1 cellular context compared by ENCODE assay signal in the genomic region with DNA sequence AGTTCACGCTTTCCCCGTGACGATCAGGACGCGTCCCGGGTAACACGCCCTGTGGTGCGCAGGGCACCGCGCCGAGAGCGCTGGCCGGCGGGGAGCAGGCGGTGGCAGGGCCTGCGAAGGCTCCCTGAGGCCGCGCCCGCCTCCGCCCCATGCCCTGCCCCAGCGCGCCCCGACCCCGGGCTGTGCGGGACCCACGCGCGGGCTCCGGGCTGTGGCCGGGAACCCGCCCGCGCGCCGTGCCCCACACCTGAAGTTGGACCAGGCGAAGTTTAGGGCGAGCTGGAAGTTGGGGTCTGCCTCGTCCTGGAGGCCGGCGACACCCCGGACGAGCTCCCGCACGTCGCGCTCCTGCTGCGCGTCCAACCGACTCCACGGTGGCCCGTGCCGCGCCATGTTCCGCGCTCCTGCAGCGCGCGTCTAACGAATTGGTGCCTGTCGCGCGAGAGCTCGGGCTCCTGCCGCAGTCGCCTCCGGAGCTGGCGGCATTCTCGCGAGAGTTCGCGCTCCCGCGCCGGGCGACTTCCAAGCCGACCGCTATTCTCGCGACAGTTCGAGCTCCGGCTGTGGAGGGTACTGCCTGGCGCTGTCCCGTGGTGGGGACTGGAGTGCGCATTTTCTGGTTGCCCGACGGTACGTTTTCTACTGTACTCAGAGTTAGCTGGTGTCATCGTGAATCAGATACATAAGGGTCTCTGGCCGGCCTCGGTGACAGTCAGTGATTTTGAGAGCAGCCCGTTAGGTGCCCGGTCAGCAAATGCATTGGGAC.
TF ChIP-seq lines count a peak whose summit lies in the region.

Gene TUBGCP5 (minus strand): TSS at position 419 of the 766 bp plus-strand sequence. CDS start 26 bp downstream, at position 393.

TF ChIP-seq in K562, 482 proteins besides CTCF, POLR2A, EP300 and RAD21 (continued from another document and continues in another):
- TF ChIP-seq, protein P1, sequence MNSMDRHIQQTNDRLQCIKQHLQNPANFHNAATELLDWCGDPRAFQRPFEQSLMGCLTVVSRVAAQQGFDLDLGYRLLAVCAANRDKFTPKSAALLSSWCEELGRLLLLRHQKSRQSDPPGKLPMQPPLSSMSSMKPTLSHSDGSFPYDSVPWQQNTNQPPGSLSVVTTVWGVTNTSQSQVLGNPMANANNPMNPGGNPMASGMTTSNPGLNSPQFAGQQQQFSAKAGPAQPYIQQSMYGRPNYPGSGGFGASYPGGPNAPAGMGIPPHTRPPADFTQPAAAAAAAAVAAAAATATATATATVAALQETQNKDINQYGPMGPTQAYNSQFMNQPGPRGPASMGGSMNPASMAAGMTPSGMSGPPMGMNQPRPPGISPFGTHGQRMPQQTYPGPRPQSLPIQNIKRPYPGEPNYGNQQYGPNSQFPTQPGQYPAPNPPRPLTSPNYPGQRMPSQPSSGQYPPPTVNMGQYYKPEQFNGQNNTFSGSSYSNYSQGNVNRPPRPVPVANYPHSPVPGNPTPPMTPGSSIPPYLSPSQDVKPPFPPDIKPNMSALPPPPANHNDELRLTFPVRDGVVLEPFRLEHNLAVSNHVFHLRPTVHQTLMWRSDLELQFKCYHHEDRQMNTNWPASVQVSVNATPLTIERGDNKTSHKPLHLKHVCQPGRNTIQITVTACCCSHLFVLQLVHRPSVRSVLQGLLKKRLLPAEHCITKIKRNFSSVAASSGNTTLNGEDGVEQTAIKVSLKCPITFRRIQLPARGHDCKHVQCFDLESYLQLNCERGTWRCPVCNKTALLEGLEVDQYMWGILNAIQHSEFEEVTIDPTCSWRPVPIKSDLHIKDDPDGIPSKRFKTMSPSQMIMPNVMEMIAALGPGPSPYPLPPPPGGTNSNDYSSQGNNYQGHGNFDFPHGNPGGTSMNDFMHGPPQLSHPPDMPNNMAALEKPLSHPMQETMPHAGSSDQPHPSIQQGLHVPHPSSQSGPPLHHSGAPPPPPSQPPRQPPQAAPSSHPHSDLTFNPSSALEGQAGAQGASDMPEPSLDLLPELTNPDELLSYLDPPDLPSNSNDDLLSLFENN (IDR thresholded peaks at IDR 0.05; ENCODE audit: low read depth in 2 of 2, low read length in 2 of 2): no peak
- TF ChIP-seq HDAC6 (IDR thresholded peaks at IDR 0.05; ENCODE audit: low read depth, low read length) (peak; percentile 83; the same call in 1 of the 2 replicates), POLR2G (IDR thresholded peaks at IDR 0.05; ENCODE audit: low read depth, low read length) (peak; percentile 99), CXXC5 (CRISPR knock-in tag; IDR thresholded peaks at IDR 0.05) (peak; percentile 89), ZC3H11A (IDR thresholded peaks at IDR 0.05; ENCODE audit: low read depth, low read length) (no peak), JUND (IDR thresholded peaks at IDR 0.05; ENCODE audit: borderline replicate concordance, low read depth, low read length) (0 out of 2 replicates have a peak, but pooled peaks have one; percentile 21), JUND (tag; IDR thresholded peaks at IDR 0.05; ENCODE audit: borderline replicate concordance, low read depth, low read length) (no peak), HNRNPLL (IDR thresholded peaks at IDR 0.05; ENCODE audit: low read depth, low read length, poor library complexity, severe bottlenecking) (peak; percentile 82), SAFB2 (IDR thresholded peaks at IDR 0.05; ENCODE audit: borderline replicate concordance, low read depth, low read length, severe bottlenecking) (no peak), E2F1 (CRISPR knock-in tag; IDR thresholded peaks at IDR 0.05) (peak; percentile 87), NRF1 (conservative IDR thresholded peaks at IDR 0.05 in 1 of 2, IDR thresholded peaks at IDR 0.05 in 1 of 2) (peak; percentile 73 to 78), KLF10 (CRISPR knock-in tag; IDR thresholded peaks at IDR 0.05) (no peak), EP400 (IDR thresholded peaks at IDR 0.05) (peak; percentile 74), ZNF121 (CRISPR knock-in tag; conservative IDR thresholded peaks at IDR 0.05) (no peak), ZNF395 (CRISPR knock-in tag; IDR thresholded peaks at IDR 0.05) (peak; percentile 23; the same call in 1 of the 2 replicates), ARHGAP35 (IDR thresholded peaks at IDR 0.05; ENCODE audit: partially characterized antibody) (peak; percentile 99), TFAP4 (CRISPR knock-in tag; IDR thresholded peaks at IDR 0.05; ENCODE audit: borderline replicate concordance) (peak; percentile 62; the same call in 1 of the 2 replicates), ZNF143 (CRISPR knock-in tag; IDR thresholded peaks at IDR 0.05) (no peak), CHD1 (IDR thresholded peaks at IDR 0.05; ENCODE audit: low read length) (peak; percentile 78), CHD2 (IDR thresholded peaks at IDR 0.05; ENCODE audit: low read depth, low read length) (peak; percentile 99), KAT7 (CRISPR knock-in tag; IDR thresholded peaks at IDR 0.05; ENCODE audit: borderline replicate concordance) (no peak), XRCC5 (IDR thresholded peaks at IDR 0.05; ENCODE audit: low read depth, low read length) (0 out of 2 replicates have a peak, but pooled peaks have one; percentile 32), HDAC8 (tag; IDR thresholded peaks at IDR 0.05) (0 out of 2 replicates have a peak, but pooled peaks have one; percentile 44), THAP12 (CRISPR knock-in tag; IDR thresholded peaks at IDR 0.05) (peak; percentile 86), ZNF766 (CRISPR knock-in tag; conservative IDR thresholded peaks at IDR 0.05) (no peak), SRSF1 (IDR thresholded peaks at IDR 0.05; ENCODE audit: low read depth, low read length) (0 out of 2 replicates have a peak, but pooled peaks have one; percentile 28), ETS1 (conservative IDR thresholded peaks at IDR 0.05; ENCODE audit: control insufficient read depth, low read depth, low read length) (0 out of 2 replicates have a peak, but pooled peaks have one; percentile 42), PYGO2 (tag; IDR thresholded peaks at IDR 0.05) (no peak), MAFF (IDR thresholded peaks at IDR 0.05; ENCODE audit: low read length) (peak; percentile 78; the same call in 1 of the 2 replicates), STAT5A (IDR thresholded peaks at IDR 0.05; ENCODE audit: borderline replicate concordance, low read length) (no peak), TAF7 (tag; IDR thresholded peaks at IDR 0.05) (0 out of 2 replicates have a peak, but pooled peaks have one; percentile 43), KDM5B (IDR thresholded peaks at IDR 0.05; ENCODE audit: insufficient replicate concordance, low read depth, low read length) (peak; percentile 98), JUN (IDR thresholded peaks at IDR 0.05; ENCODE audit: borderline replicate concordance, low read depth, low read length) (no peak), JUN (CRISPR knock-in tag; IDR thresholded peaks at IDR 0.05; ENCODE audit: borderline replicate concordance) (0 out of 2 replicates have a peak, but pooled peaks have one; percentile 41), TBP (optimal IDR thresholded peaks at IDR 0.05; ENCODE audit: low read depth, low read length) (peak; percentile 95), SREBF2 (CRISPR knock-in tag; IDR thresholded peaks at IDR 0.05) (no peak), CREM (IDR thresholded peaks at IDR 0.05; ENCODE audit: low read depth) (peak; percentile 70; the same call in 1 of the 2 replicates)
- TF ChIP-seq, protein P2, sequence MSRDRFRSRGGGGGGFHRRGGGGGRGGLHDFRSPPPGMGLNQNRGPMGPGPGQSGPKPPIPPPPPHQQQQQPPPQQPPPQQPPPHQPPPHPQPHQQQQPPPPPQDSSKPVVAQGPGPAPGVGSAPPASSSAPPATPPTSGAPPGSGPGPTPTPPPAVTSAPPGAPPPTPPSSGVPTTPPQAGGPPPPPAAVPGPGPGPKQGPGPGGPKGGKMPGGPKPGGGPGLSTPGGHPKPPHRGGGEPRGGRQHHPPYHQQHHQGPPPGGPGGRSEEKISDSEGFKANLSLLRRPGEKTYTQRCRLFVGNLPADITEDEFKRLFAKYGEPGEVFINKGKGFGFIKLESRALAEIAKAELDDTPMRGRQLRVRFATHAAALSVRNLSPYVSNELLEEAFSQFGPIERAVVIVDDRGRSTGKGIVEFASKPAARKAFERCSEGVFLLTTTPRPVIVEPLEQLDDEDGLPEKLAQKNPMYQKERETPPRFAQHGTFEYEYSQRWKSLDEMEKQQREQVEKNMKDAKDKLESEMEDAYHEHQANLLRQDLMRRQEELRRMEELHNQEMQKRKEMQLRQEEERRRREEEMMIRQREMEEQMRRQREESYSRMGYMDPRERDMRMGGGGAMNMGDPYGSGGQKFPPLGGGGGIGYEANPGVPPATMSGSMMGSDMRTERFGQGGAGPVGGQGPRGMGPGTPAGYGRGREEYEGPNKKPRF (IDR thresholded peaks at IDR 0.05; ENCODE audit: low read depth, low read length): no peak
- TF ChIP-seq, protein P3, sequence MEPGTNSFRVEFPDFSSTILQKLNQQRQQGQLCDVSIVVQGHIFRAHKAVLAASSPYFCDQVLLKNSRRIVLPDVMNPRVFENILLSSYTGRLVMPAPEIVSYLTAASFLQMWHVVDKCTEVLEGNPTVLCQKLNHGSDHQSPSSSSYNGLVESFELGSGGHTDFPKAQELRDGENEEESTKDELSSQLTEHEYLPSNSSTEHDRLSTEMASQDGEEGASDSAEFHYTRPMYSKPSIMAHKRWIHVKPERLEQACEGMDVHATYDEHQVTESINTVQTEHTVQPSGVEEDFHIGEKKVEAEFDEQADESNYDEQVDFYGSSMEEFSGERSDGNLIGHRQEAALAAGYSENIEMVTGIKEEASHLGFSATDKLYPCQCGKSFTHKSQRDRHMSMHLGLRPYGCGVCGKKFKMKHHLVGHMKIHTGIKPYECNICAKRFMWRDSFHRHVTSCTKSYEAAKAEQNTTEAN (CRISPR knock-in tag; IDR thresholded peaks at IDR 0.05): no peak
- TF ChIP-seq, protein P4, sequence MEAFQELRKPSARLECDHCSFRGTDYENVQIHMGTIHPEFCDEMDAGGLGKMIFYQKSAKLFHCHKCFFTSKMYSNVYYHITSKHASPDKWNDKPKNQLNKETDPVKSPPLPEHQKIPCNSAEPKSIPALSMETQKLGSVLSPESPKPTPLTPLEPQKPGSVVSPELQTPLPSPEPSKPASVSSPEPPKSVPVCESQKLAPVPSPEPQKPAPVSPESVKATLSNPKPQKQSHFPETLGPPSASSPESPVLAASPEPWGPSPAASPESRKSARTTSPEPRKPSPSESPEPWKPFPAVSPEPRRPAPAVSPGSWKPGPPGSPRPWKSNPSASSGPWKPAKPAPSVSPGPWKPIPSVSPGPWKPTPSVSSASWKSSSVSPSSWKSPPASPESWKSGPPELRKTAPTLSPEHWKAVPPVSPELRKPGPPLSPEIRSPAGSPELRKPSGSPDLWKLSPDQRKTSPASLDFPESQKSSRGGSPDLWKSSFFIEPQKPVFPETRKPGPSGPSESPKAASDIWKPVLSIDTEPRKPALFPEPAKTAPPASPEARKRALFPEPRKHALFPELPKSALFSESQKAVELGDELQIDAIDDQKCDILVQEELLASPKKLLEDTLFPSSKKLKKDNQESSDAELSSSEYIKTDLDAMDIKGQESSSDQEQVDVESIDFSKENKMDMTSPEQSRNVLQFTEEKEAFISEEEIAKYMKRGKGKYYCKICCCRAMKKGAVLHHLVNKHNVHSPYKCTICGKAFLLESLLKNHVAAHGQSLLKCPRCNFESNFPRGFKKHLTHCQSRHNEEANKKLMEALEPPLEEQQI (IDR thresholded peaks at IDR 0.05): no peak
